1 cellular context compared by ENCODE assay signal in the genomic region with DNA sequence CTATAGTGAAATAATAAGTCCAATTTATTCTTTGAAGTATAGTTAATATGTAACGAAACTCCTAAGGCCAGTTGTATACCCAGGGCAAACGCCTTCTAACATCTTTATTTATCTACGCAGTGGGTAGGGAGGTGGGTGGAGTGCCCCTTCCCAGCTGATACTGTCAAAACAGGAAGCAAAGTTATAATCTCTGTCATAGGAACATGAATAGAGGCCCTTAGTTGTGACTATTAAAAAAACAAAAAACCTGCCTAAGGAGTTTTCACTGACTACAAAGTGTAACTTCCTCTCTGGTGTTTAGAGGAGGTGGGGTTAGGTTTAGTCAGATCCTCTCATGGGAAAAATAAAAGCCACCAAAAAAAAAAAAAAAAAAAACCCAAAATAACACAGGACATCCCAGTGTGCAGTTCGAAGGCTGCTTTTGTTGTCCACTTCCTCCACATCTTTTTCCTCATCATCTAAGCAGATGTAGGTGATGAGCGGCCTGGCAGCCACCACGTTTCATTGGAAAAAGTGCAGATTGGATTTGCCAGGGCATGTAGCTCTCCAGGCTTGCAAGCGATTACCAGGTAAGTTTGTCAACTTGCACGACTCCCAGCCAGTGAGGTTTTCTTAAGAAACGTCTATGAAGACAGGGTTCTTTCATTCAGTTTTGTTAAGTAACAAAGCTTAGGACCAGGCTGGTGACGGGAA.
TF ChIP-seq lines count a peak whose summit lies in the region.

No MANE protein-coding gene starts in this region.

TF ChIP-seq in HepG2, 621 proteins besides CTCF, POLR2A, EP300 and RAD21 (continued from another document and continues in another):
- TF ChIP-seq, protein P1, sequence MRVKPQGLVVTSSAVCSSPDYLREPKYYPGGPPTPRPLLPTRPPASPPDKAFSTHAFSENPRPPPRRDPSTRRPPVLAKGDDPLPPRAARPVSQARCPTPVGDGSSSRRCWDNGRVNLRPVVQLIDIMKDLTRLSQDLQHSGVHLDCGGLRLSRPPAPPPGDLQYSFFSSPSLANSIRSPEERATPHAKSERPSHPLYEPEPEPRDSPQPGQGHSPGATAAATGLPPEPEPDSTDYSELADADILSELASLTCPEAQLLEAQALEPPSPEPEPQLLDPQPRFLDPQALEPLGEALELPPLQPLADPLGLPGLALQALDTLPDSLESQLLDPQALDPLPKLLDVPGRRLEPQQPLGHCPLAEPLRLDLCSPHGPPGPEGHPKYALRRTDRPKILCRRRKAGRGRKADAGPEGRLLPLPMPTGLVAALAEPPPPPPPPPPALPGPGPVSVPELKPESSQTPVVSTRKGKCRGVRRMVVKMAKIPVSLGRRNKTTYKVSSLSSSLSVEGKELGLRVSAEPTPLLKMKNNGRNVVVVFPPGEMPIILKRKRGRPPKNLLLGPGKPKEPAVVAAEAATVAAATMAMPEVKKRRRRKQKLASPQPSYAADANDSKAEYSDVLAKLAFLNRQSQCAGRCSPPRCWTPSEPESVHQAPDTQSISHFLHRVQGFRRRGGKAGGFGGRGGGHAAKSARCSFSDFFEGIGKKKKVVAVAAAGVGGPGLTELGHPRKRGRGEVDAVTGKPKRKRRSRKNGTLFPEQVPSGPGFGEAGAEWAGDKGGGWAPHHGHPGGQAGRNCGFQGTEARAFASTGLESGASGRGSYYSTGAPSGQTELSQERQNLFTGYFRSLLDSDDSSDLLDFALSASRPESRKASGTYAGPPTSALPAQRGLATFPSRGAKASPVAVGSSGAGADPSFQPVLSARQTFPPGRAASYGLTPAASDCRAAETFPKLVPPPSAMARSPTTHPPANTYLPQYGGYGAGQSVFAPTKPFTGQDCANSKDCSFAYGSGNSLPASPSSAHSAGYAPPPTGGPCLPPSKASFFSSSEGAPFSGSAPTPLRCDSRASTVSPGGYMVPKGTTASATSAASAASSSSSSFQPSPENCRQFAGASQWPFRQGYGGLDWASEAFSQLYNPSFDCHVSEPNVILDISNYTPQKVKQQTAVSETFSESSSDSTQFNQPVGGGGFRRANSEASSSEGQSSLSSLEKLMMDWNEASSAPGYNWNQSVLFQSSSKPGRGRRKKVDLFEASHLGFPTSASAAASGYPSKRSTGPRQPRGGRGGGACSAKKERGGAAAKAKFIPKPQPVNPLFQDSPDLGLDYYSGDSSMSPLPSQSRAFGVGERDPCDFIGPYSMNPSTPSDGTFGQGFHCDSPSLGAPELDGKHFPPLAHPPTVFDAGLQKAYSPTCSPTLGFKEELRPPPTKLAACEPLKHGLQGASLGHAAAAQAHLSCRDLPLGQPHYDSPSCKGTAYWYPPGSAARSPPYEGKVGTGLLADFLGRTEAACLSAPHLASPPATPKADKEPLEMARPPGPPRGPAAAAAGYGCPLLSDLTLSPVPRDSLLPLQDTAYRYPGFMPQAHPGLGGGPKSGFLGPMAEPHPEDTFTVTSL (CRISPR knock-in tag; IDR thresholded peaks at IDR 0.05; ENCODE audit: borderline replicate concordance), result peak; percentile 95; the same call in 1 of the 2 replicates
- TF ChIP-seq NKX3-1 (CRISPR knock-in tag; IDR thresholded peaks at IDR 0.05), result peak; percentile 86; the same call in 1 of the 2 replicates
- peak; percentile 96 for TF ChIP-seq ISL2 (CRISPR knock-in tag; IDR thresholded peaks at IDR 0.05)
- TF ChIP-seq, protein P2, sequence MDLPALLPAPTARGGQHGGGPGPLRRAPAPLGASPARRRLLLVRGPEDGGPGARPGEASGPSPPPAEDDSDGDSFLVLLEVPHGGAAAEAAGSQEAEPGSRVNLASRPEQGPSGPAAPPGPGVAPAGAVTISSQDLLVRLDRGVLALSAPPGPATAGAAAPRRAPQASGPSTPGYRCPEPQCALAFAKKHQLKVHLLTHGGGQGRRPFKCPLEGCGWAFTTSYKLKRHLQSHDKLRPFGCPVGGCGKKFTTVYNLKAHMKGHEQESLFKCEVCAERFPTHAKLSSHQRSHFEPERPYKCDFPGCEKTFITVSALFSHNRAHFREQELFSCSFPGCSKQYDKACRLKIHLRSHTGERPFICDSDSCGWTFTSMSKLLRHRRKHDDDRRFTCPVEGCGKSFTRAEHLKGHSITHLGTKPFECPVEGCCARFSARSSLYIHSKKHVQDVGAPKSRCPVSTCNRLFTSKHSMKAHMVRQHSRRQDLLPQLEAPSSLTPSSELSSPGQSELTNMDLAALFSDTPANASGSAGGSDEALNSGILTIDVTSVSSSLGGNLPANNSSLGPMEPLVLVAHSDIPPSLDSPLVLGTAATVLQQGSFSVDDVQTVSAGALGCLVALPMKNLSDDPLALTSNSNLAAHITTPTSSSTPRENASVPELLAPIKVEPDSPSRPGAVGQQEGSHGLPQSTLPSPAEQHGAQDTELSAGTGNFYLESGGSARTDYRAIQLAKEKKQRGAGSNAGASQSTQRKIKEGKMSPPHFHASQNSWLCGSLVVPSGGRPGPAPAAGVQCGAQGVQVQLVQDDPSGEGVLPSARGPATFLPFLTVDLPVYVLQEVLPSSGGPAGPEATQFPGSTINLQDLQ (CRISPR knock-in tag; IDR thresholded peaks at IDR 0.05), result no peak
- TF ChIP-seq ZNF629 (CRISPR knock-in tag; conservative IDR thresholded peaks at IDR 0.05), result no peak
- no peak for TF ChIP-seq CCAR2 (optimal IDR thresholded peaks at IDR 0.05; ENCODE audit: low read depth, low read length)
- TF ChIP-seq ZEB1 (IDR thresholded peaks at IDR 0.05; ENCODE audit: insufficient replicate concordance, low read depth), result no peak
- peak; percentile 50; the same call in 1 of the 3 replicates for TF ChIP-seq MXI1 (IDR thresholded peaks at IDR 0.05; ENCODE audit: borderline replicate concordance, low read depth, low read length)
- TF ChIP-seq, protein P3, sequence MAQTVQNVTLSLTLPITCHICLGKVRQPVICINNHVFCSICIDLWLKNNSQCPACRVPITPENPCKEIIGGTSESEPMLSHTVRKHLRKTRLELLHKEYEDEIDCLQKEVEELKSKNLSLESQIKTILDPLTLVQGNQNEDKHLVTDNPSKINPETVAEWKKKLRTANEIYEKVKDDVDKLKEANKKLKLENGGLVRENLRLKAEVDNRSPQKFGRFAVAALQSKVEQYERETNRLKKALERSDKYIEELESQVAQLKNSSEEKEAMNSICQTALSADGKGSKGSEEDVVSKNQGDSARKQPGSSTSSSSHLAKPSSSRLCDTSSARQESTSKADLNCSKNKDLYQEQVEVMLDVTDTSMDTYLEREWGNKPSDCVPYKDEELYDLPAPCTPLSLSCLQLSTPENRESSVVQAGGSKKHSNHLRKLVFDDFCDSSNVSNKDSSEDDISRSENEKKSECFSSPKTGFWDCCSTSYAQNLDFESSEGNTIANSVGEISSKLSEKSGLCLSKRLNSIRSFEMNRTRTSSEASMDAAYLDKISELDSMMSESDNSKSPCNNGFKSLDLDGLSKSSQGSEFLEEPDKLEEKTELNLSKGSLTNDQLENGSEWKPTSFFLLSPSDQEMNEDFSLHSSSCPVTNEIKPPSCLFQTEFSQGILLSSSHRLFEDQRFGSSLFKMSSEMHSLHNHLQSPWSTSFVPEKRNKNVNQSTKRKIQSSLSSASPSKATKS (CRISPR knock-in tag; IDR thresholded peaks at IDR 0.05), result peak; percentile 51; the same call in 1 of the 2 replicates
- TF ChIP-seq TCF7L2 (IDR thresholded peaks at IDR 0.05; ENCODE audit: low read depth, low read length), result peak; percentile 80
- peak; percentile 55; the same call in 1 of the 2 replicates for TF ChIP-seq ZNF792 (CRISPR knock-in tag; IDR thresholded peaks at IDR 0.05)
- TF ChIP-seq SIX1 (CRISPR knock-in tag; IDR thresholded peaks at IDR 0.05; ENCODE audit: borderline replicate concordance), result peak; percentile 62; the same call in 1 of the 2 replicates
- TF ChIP-seq ZNF773 (CRISPR knock-in tag; IDR thresholded peaks at IDR 0.05; ENCODE audit: borderline replicate concordance), result no peak
- peak; percentile 81 for TF ChIP-seq PITX1 (CRISPR knock-in tag; IDR thresholded peaks at IDR 0.05)
- peak; percentile 53; the same call in 1 of the 2 replicates for TF ChIP-seq STAT5B (CRISPR knock-in tag; IDR thresholded peaks at IDR 0.05)
- TF ChIP-seq ZNF605 (CRISPR knock-in tag; IDR thresholded peaks at IDR 0.05), result peak; percentile 79
- TF ChIP-seq SALL2 (CRISPR knock-in tag; IDR thresholded peaks at IDR 0.05), result peak; percentile 46; the same call in 1 of the 2 replicates
- TF ChIP-seq, protein P4, sequence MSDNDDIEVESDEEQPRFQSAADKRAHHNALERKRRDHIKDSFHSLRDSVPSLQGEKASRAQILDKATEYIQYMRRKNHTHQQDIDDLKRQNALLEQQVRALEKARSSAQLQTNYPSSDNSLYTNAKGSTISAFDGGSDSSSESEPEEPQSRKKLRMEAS (IDR thresholded peaks at IDR 0.05), result peak; percentile 52
- no peak for TF ChIP-seq SMARCE1 (IDR thresholded peaks at IDR 0.05; ENCODE audit: borderline replicate concordance)
- TF ChIP-seq NFE2L2 (IDR thresholded peaks at IDR 0.05; ENCODE audit: low read length), result no peak
- TF ChIP-seq ZNF749 (CRISPR knock-in tag; IDR thresholded peaks at IDR 0.05; ENCODE audit: borderline replicate concordance), result no peak
- peak; percentile 97 for TF ChIP-seq SIN3A (IDR thresholded peaks at IDR 0.05; ENCODE audit: borderline replicate concordance, low read depth, low read length)
- peak; percentile 70; the same call in 1 of the 2 replicates for TF ChIP-seq RFXANK (CRISPR knock-in tag; IDR thresholded peaks at IDR 0.05)
- TF ChIP-seq, protein P5, sequence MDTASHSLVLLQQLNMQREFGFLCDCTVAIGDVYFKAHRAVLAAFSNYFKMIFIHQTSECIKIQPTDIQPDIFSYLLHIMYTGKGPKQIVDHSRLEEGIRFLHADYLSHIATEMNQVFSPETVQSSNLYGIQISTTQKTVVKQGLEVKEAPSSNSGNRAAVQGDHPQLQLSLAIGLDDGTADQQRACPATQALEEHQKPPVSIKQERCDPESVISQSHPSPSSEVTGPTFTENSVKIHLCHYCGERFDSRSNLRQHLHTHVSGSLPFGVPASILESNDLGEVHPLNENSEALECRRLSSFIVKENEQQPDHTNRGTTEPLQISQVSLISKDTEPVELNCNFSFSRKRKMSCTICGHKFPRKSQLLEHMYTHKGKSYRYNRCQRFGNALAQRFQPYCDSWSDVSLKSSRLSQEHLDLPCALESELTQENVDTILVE (CRISPR knock-in tag; IDR thresholded peaks at IDR 0.05), result peak; percentile 84; the same call in 1 of the 2 replicates
- no peak for TF ChIP-seq MAFF (IDR thresholded peaks at IDR 0.05; ENCODE audit: low read depth, low read length)
- no peak for TF ChIP-seq BORCS8-MEF2B (CRISPR knock-in tag; IDR thresholded peaks at IDR 0.05)
- peak; percentile 65; the same call in 1 of the 2 replicates for TF ChIP-seq HHEX (CRISPR knock-in tag; IDR thresholded peaks at IDR 0.05)
- no peak for TF ChIP-seq SRF (IDR thresholded peaks at IDR 0.05; ENCODE audit: low read depth, low read length)
- TF ChIP-seq, protein P6, sequence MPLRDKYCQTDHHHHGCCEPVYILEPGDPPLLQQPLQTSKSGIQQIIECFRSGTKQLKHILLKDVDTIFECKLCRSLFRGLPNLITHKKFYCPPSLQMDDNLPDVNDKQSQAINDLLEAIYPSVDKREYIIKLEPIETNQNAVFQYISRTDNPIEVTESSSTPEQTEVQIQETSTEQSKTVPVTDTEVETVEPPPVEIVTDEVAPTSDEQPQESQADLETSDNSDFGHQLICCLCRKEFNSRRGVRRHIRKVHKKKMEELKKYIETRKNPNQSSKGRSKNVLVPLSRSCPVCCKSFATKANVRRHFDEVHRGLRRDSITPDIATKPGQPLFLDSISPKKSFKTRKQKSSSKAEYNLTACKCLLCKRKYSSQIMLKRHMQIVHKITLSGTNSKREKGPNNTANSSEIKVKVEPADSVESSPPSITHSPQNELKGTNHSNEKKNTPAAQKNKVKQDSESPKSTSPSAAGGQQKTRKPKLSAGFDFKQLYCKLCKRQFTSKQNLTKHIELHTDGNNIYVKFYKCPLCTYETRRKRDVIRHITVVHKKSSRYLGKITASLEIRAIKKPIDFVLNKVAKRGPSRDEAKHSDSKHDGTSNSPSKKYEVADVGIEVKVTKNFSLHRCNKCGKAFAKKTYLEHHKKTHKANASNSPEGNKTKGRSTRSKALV (CRISPR knock-in tag; IDR thresholded peaks at IDR 0.05), result peak; percentile 56; the same call in 1 of the 2 replicates
- TF ChIP-seq NR2F6 (IDR thresholded peaks at IDR 0.05), result peak; percentile 84
- TF ChIP-seq NR2F6 (CRISPR knock-in tag; IDR thresholded peaks at IDR 0.05), result peak; percentile 85
- TF ChIP-seq ZNF343 (CRISPR knock-in tag; IDR thresholded peaks at IDR 0.05), result no peak
- no peak for TF ChIP-seq TMF1 (CRISPR knock-in tag; IDR thresholded peaks at IDR 0.05; ENCODE audit: low read depth)
- peak; percentile 95 for TF ChIP-seq TGIF2 (CRISPR knock-in tag; IDR thresholded peaks at IDR 0.05)
- peak; percentile 43; the same call in 1 of the 2 replicates for TF ChIP-seq HOXD1 (CRISPR knock-in tag; IDR thresholded peaks at IDR 0.05)
- TF ChIP-seq, protein P7, sequence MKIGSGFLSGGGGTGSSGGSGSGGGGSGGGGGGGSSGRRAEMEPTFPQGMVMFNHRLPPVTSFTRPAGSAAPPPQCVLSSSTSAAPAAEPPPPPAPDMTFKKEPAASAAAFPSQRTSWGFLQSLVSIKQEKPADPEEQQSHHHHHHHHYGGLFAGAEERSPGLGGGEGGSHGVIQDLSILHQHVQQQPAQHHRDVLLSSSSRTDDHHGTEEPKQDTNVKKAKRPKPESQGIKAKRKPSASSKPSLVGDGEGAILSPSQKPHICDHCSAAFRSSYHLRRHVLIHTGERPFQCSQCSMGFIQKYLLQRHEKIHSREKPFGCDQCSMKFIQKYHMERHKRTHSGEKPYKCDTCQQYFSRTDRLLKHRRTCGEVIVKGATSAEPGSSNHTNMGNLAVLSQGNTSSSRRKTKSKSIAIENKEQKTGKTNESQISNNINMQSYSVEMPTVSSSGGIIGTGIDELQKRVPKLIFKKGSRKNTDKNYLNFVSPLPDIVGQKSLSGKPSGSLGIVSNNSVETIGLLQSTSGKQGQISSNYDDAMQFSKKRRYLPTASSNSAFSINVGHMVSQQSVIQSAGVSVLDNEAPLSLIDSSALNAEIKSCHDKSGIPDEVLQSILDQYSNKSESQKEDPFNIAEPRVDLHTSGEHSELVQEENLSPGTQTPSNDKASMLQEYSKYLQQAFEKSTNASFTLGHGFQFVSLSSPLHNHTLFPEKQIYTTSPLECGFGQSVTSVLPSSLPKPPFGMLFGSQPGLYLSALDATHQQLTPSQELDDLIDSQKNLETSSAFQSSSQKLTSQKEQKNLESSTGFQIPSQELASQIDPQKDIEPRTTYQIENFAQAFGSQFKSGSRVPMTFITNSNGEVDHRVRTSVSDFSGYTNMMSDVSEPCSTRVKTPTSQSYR (CRISPR knock-in tag; IDR thresholded peaks at IDR 0.05; ENCODE audit: borderline replicate concordance), result peak; percentile 51; the same call in 1 of the 2 replicates
- no peak for TF ChIP-seq ZNF577 (CRISPR knock-in tag; IDR thresholded peaks at IDR 0.05; ENCODE audit: borderline replicate concordance, low read depth)
- TF ChIP-seq, protein P8, sequence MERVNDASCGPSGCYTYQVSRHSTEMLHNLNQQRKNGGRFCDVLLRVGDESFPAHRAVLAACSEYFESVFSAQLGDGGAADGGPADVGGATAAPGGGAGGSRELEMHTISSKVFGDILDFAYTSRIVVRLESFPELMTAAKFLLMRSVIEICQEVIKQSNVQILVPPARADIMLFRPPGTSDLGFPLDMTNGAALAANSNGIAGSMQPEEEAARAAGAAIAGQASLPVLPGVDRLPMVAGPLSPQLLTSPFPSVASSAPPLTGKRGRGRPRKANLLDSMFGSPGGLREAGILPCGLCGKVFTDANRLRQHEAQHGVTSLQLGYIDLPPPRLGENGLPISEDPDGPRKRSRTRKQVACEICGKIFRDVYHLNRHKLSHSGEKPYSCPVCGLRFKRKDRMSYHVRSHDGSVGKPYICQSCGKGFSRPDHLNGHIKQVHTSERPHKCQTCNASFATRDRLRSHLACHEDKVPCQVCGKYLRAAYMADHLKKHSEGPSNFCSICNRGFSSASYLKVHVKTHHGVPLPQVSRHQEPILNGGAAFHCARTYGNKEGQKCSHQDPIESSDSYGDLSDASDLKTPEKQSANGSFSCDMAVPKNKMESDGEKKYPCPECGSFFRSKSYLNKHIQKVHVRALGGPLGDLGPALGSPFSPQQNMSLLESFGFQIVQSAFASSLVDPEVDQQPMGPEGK (CRISPR knock-in tag; IDR thresholded peaks at IDR 0.05), result peak; percentile 98
- TF ChIP-seq ZNF772 (CRISPR knock-in tag; IDR thresholded peaks at IDR 0.05), result peak; percentile 44; the same call in 1 of the 2 replicates
- no peak for TF ChIP-seq RBM22 (optimal IDR thresholded peaks at IDR 0.05; ENCODE audit: low read length)
